In the genomic region with DNA sequence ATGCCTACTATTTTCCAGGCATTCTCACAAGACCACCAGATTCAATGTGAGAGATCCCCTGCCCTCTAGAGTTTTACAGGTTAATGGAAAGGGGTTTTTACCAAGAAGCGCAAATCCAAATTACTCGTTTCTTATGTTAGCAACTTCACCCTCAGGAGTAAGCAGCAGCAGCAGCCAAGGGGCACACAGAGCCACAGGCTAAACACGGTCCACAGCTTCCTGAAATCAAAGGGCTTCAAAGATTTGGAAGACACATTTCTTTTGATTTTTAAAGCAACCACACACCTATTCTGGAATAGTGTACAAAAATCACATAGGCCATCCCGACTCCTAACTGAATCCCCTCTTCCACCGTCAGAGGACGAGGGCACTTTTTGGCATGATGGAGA, we compare ENCODE assay signal across 8 cellular contexts.
DNase-seq lines count a peak whose midpoint lies in the region; ATAC-seq, FAIRE-seq and TF ChIP-seq lines count a peak whose summit lies in the region.

No MANE protein-coding gene starts in this region.

- in situ Hi-C loops in GM12878 (cut with MboI), result no loop called here

- H3K9me3 ChIP-seq in heart left ventricle (no peaks in the 10 kb centered on the region), GM12878 (replicated peaks; ENCODE audit: control insufficient read depth, insufficient read depth, low read length) (no peaks in the 10 kb centered on the region), muscle layer of colon (ENCODE audit: low read length) (no peaks in the 10 kb centered on the region), vagina (no peaks in the 10 kb centered on the region)

- H4K20me1 ChIP-seq in GM12878 (ENCODE audit: control insufficient read depth, insufficient read depth), result no peaks in the 10 kb centered on the region

- TF ChIP-seq CTCF in heart left ventricle (IDR thresholded peaks at IDR 0.05), result no peak
- no peak for TF ChIP-seq CTCF in GM12878 (IDR thresholded peaks at IDR 0.05 in 2 of 3, conservative IDR thresholded peaks at IDR 0.05 in 1 of 3; ENCODE audit: control insufficient read depth in 2 of 3, extremely low read depth in 1 of 3, insufficient read depth in 1 of 3, low read depth in 3 of 3, low read length in 3 of 3)
- TF ChIP-seq CTCF in vagina (IDR thresholded peaks at IDR 0.05), result no peak

- peak overlapping the region; percentile 95 for H3K4me2 ChIP-seq in GM12878 (ENCODE audit: control insufficient read depth, insufficient read depth)

- BruUV-seq in GM12878 (replicated peaks; lab: Mats Ljungman, UMichigan), result no TSS peak

- TF ChIP-seq RAD21 in GM12878 (IDR thresholded peaks at IDR 0.05; ENCODE audit: insufficient read depth, low read depth, low read length), result no peak

- H3K4me3 ChIP-seq in heart left ventricle (peak overlapping the region in 1 of 12 donors; percentile 35), GM12878 (peak overlapping the region; percentile 55; the same call in 1 of the 2 replicates), muscle layer of colon (ENCODE audit: low read depth in 1 of 2, low read length in 2 of 2) (peak overlapping the region in 1 of 2 donors; percentile 1), vagina (no peak overlapping the region)

- no peak for TF ChIP-seq EP300 in GM12878 (IDR thresholded peaks at IDR 0.05; ENCODE audit: borderline replicate concordance in 1 of 2, control insufficient read depth in 1 of 2, low read depth in 2 of 2, low read length in 2 of 2)

- H3K4me1 ChIP-seq in heart left ventricle, result peaks cover 0 to 66% (median 48%) of the 10 kb centered on the region in 12 donors
- H3K4me1 ChIP-seq in GM12878 (ENCODE audit: control insufficient read depth, insufficient read depth, low read length), result peaks cover 41% of the 10 kb centered on the region
- peaks cover 36% of the 10 kb centered on the region for H3K4me1 ChIP-seq in muscle layer of colon (ENCODE audit: insufficient read depth, low read length)
- H3K4me1 ChIP-seq in vagina, result peaks cover 64% of the 10 kb centered on the region

- no peak for ATAC-seq in heart left ventricle
- no peak for ATAC-seq in GM12878
- ATAC-seq in GM19455 (IDR thresholded peaks at IDR 0.05; ENCODE audit: unreplicated experiment), result no peak
- no peak for ATAC-seq in GM21528 (IDR thresholded peaks at IDR 0.05; ENCODE audit: low FRiP score, unreplicated experiment)

- H2AFZ ChIP-seq in GM12878 (ENCODE audit: control insufficient read depth, low read depth, low read length), result no peak overlapping the region

- TF ChIP-seq POLR2A in heart left ventricle (IDR thresholded peaks at IDR 0.05), result no peak
- TF ChIP-seq POLR2A in GM12878 (IDR thresholded peaks at IDR 0.05; ENCODE audit: low read depth, low read length), result no peak
- TF ChIP-seq POLR2A in vagina (IDR thresholded peaks at IDR 0.05), result no peak

- RAD21 ChIA-PET in GM12878 (lab: Charles Lee; ENCODE audit: unreplicated experiment), result interaction anchor here (0.5 to 6.7 kb wide), 20 partner anchors 20 to 760 kb away, joined by 3 to 107 read pairs (median 10); a partner anchor contains a TSS

- no peak for FAIRE-seq in GM12878 (lab: Jason Lieb, UNC)

- WGBS in heart left ventricle, 4 donors, result 79 to 86% (median 81%) methylated on average over 6 of the region's 6 CpGs
- under 1% methylated on average over 6 of the region's 6 CpGs for WGBS in GM12878 (ENCODE audit: insufficient coverage, insufficient replicate concordance, low lambda C conversion rate, missing lambda C conversion rate)

- SMC1A ChIA-PET in GM12878 (lab: Charles Lee; ENCODE audit: uncharacterized antibody, unreplicated experiment), result interaction anchor here (0.7 to 7.5 kb wide), 23 partner anchors 9 to 138 kb away, joined by 3 to 133 read pairs (median 5); no protein-coding TSS in a partner anchor

- CTCF ChIA-PET in GM12878 (lab: Yijun Ruan, JAX), result interaction anchor here (0.6 to 8.7 kb wide), 15 partner anchors 14 to 366 kb away, joined by 3 to 82 read pairs (median 5); no protein-coding TSS in a partner anchor

- H3K27ac ChIP-seq in heart left ventricle (peak overlapping the region; percentile 59 to 92 (median 82)), GM12878 (ENCODE audit: control insufficient read depth, insufficient read depth) (peak overlapping the region; percentile 99), muscle layer of colon (ENCODE audit: low read depth, low read length) (peak overlapping the region; percentile 76), vagina (peak overlapping the region; percentile 92)

- DNase-seq in heart left ventricle (no peak), cardiac septum (ENCODE audit: low spot score) (no peak), GM12878 (ENCODE audit: low read depth, low spot score) (no peak), vagina (ENCODE audit: extremely low spot score in 2 of 2) (no peak), D341Med (ENCODE audit: low spot score) (no peak)

- intact Hi-C loops in heart left ventricle (cut with DNase I) (loop anchor here in 9 of 10 donors (5.0 to 10.0 kb wide), 10 partner anchors 42 to 135 kb away; a partner anchor contains a TSS), cardiac septum (cut with DNase I) (loop anchor here (1.0 to 5.0 kb wide), 4 partner anchors 47 to 133 kb away; a partner anchor contains a TSS), GM12878 (cut with micrococcal nuclease; ENCODE audit: unreplicated experiment) (loop anchor here (1.0 to 5.0 kb wide), 2 partner anchors 38 to 62 kb away; no protein-coding TSS in a partner anchor), vagina (cut with DNase I) (loop anchor here (5.0 kb wide), 1 partner anchor 108 kb away; a partner anchor contains a TSS)

- H3K27me3 ChIP-seq in heart left ventricle (no peaks in the 10 kb centered on the region), GM12878 (replicated peaks in 1 of 2; ENCODE audit: control insufficient read depth in 2 of 2, insufficient read depth in 2 of 2, low read length in 1 of 2) (no peaks in the 10 kb centered on the region), muscle layer of colon (ENCODE audit: control insufficient read depth in 1 of 2, insufficient read depth in 2 of 2, low read length in 2 of 2) (no peaks in the 10 kb centered on the region), vagina (no peaks in the 10 kb centered on the region)

- H3K9ac ChIP-seq in GM12878 (ENCODE audit: control insufficient read depth, insufficient read depth, low read length), result peak overlapping the region; percentile 96
- H3K9ac ChIP-seq in muscle layer of colon (ENCODE audit: low read length), result peak overlapping the region; percentile 3

- H3K36me3 ChIP-seq in heart left ventricle (no peaks in the 10 kb centered on the region), GM12878 (ENCODE audit: control insufficient read depth in 2 of 2, insufficient read depth in 2 of 2, low read length in 1 of 2) (no peaks in the 10 kb centered on the region), muscle layer of colon (ENCODE audit: insufficient read depth, low read length) (no peaks in the 10 kb centered on the region), vagina (no peaks in the 10 kb centered on the region)

- POLR2A ChIA-PET in GM12878 (lab: Charles Lee), result interaction anchor here (0.6 to 9.3 kb wide), 15 partner anchors 8 to 137 kb away, joined by 3 to 119 read pairs (median 10); a partner anchor contains a TSS

- peaks cover 12% of the 10 kb centered on the region for H3K79me2 ChIP-seq in GM12878 (ENCODE audit: control insufficient read depth, insufficient read depth, low read length)

TF ChIP-seq in GM12878, 131 proteins besides CTCF, POLR2A, EP300 and RAD21:
- TF ChIP-seq SRF (IDR thresholded peaks at IDR 0.05; ENCODE audit: low read depth in 2 of 2, low read length in 2 of 2) (no peak), SIN3A (IDR thresholded peaks at IDR 0.05; ENCODE audit: low read depth, low read length) (0 out of 2 replicates have a peak, but pooled peaks have one; percentile 32)
